9 cellular contexts compared by ENCODE assay signal in genomic region chr12:6772331-6772695, GRCh38. TPM values are rescaled to one million over a fixed set of nuclear protein-coding genes. Genes with fewer than 3 reads are reported as not detected.
DNase-seq lines count a peak whose midpoint lies in the region; ATAC-seq, FAIRE-seq and TF ChIP-seq lines count a peak whose summit lies in the region.
"Had no signal": no experiment of that assay in that cellular context is flagged by ENCODE, and none has a peak within 500 bp of the region (broad histone marks: within the 10 kb centered on the region; RNA-seq: fewer than 3 reads in every experiment).

Gene LAG3 (plus strand): TSS chr12:6772520. CDS start chr12:6772853, 333 bp downstream.

- no peak within 1 kb of the TSS for H3K27ac ChIP-seq in CD4-positive, alpha-beta T cell (ENCODE audit: low read depth, low read length)
- H3K27ac ChIP-seq in H1 (ENCODE audit: low read depth, low read length) (no peak within 1 kb of the TSS), spleen (peak within 1 kb of the TSS in 4 of 8 donors; percentile 65 to 84 (median 79))

- peak within 1 kb of the TSS in 2 of 4 experiments; percentile 26 to 54; a peak in 1 of 7 replicates for H3K9ac ChIP-seq in H1 (replicated peaks in 1 of 4; ENCODE audit: extremely low read depth in 1 of 4, low read depth in 3 of 4, low read length in 3 of 4)

- no peak within 1 kb of the TSS for H3K4ac ChIP-seq in H1 (replicated peaks; ENCODE audit: insufficient read length, low read depth, low read length)

- no peak for FAIRE-seq in H1 (lab: Jason Lieb, UNC)

- H3K14ac ChIP-seq in H1 (ENCODE audit: insufficient read length): no peak within 1 kb of the TSS

- peak within 1 kb of the TSS; percentile 85 for H3K23ac ChIP-seq in H1 (ENCODE audit: insufficient read length)

- H2BK120ac ChIP-seq in H1 (replicated peaks; ENCODE audit: low read depth, low read length): no peak within 1 kb of the TSS

- TF ChIP-seq EP300 in H1 (IDR thresholded peaks at IDR 0.05; ENCODE audit: borderline replicate concordance in 1 of 2, low read depth in 2 of 2, low read length in 2 of 2): no peak

- H3K4me2 ChIP-seq in H1 (ENCODE audit: insufficient read depth in 1 of 2, low read depth in 2 of 2, low read length in 2 of 2): peak within 1 kb of the TSS; percentile 83 to 85

- POLR2A ChIA-PET in CD4-positive, alpha-beta T cell (lab: Charles Lee): interaction anchor here (0.8 to 4.0 kb wide), 4 partner anchors 8 to 48 kb away, joined by 3 to 15 read pairs (median 6); partner anchors contain the start of genes COPS7A and MLF2
- POLR2A ChIA-PET in activated B cell treated with CpG ODN at 0.5 μM for 24 hours (lab: Charles Lee): interaction anchor here (2.4 kb wide), 1 partner anchor 19 kb away, joined by 8 read pairs; the partner anchor contains the start of gene MLF2
- POLR2A ChIA-PET in H1 (lab: Charles Lee; ENCODE audit: partially characterized antibody): interaction anchor here (0.6 to 11.6 kb wide), 10 partner anchors 9 to 171 kb away, joined by 3 to 151 read pairs (median 5); partner anchors contain the start of genes C12orf57, GPR162, MLF2 and RNU7-1

- H2BK20ac ChIP-seq in H1 (ENCODE audit: low read length): 0 out of 2 replicates have a peak within 1 kb of the TSS, but pooled peaks have one; percentile 48

- TF ChIP-seq RAD21 in H1 (IDR thresholded peaks at IDR 0.05 in 1 of 2, conservative IDR thresholded peaks at IDR 0.05 in 1 of 2; ENCODE audit: low read depth in 2 of 2, low read length in 2 of 2): no peak

- H2AK5ac ChIP-seq in H1 (ENCODE audit: low read depth, low read length): no peak within 1 kb of the TSS; the same call in 1 of the 2 replicates

- peaks cover 4 to 22% of the 10 kb centered on the region in 2 experiments; a peak in 2 of 4 replicates for H3K79me2 ChIP-seq in H1 (ENCODE audit: control insufficient read depth in 1 of 2, insufficient read depth in 2 of 2, low read length in 2 of 2)

- no peak within 1 kb of the TSS for H3K56ac ChIP-seq in H1 (replicated peaks; ENCODE audit: insufficient read length, low read depth, low read length)

- DNase-seq in CD4-positive, alpha-beta T cell: peak in 1 of 10 experiments; percentile 27
- DNase-seq in activated B cell treated with CpG ODN at 0.5 μM for 24 hours: no peak
- DNase-seq in H1 (ENCODE audit: low read depth in 1 of 2, low spot score in 2 of 2): no peak
- DNase-seq in spleen: no peak
- no peak for DNase-seq in AML-193 (lab: John Stamatoyannopoulos, UW)
- DNase-seq in inferior parietal cortex (ENCODE audit: extremely low spot score): no peak
- no peak for DNase-seq in NCI-H128 (lab: John Stamatoyannopoulos, UW; ENCODE audit: unreplicated experiment)

- H3K4me1 Mint-ChIP-seq in CD4-positive, alpha-beta T cell (ENCODE audit: low read depth): peaks cover 60% of the 10 kb centered on the region
- H3K4me1 Mint-ChIP-seq in activated B cell treated with CpG ODN at 0.5 μM for 24 hours: peaks cover 14% of the 10 kb centered on the region

- H3K9me3 ChIP-seq in CD4-positive, alpha-beta T cell (ENCODE audit: control insufficient read depth, low read length): no peaks in the 10 kb centered on the region
- no peaks in the 10 kb centered on the region for H3K9me3 ChIP-seq in H1 (ENCODE audit: insufficient read depth in 2 of 2, low read depth in 1 of 2, low read length in 1 of 2)
- no peaks in the 10 kb centered on the region for H3K9me3 ChIP-seq in spleen
- H3K9me3 ChIP-seq: adrenal gland had no signal

- TF ChIP-seq POLR2A in H1 (IDR thresholded peaks at IDR 0.05; ENCODE audit: control extremely low read depth in 1 of 2, low read depth in 2 of 2, low read length in 2 of 2): no peak
- no peak for TF ChIP-seq POLR2A in spleen (IDR thresholded peaks at IDR 0.05)

- peak; percentile 29 for ATAC-seq in CD4-positive, alpha-beta T cell (ENCODE audit: poor library complexity)
- ATAC-seq in activated B cell treated with CpG ODN at 0.5 μM for 24 hours (ENCODE audit: low read depth) (peak; percentile 57), HG02981 (IDR thresholded peaks at IDR 0.05; ENCODE audit: unreplicated experiment) (no peak)

- H3K36me3 Mint-ChIP-seq in CD4-positive, alpha-beta T cell (ENCODE audit: low read depth): no peaks in the 10 kb centered on the region
- no peaks in the 10 kb centered on the region for H3K36me3 Mint-ChIP-seq in activated B cell treated with CpG ODN at 0.5 μM for 24 hours (ENCODE audit: low read depth)

- peak within 1 kb of the TSS; percentile 87; the same call in 1 of the 2 replicates for H2BK12ac ChIP-seq in H1 (ENCODE audit: low read depth, low read length)

- H3K27me3 Mint-ChIP-seq in CD4-positive, alpha-beta T cell: peaks cover 63% of the 10 kb centered on the region
- peaks cover 73% of the 10 kb centered on the region for H3K27me3 Mint-ChIP-seq in activated B cell treated with CpG ODN at 0.5 μM for 24 hours

- no CpG with 5 or more reads among the region's 15 CpGs for WGBS in H1 (ENCODE audit: extremely low coverage in 1 of 2, insufficient coverage in 1 of 2, insufficient read length in 1 of 2, insufficient replicate concordance in 2 of 2, low coverage in 1 of 2, low lambda C conversion rate in 2 of 2, missing lambda C conversion rate in 1 of 2), 2 experiments
- 21 to 32% (median 29%) methylated on average over 8 to 15 of the region's 15 CpGs for WGBS in spleen, 5 donors

- H3K18ac ChIP-seq in H1 (ENCODE audit: extremely low read depth, low read length): peak within 1 kb of the TSS; percentile 26

- 0 out of 2 replicates have a peak, but pooled peaks cover 2% of the 10 kb centered on the region for H3K79me1 ChIP-seq in H1 (ENCODE audit: low read depth, low read length)

- peak within 1 kb of the TSS; percentile 87 for H3K4me3 Mint-ChIP-seq in CD4-positive, alpha-beta T cell
- H3K4me3 Mint-ChIP-seq in activated B cell treated with CpG ODN at 0.5 μM for 24 hours: no peak within 1 kb of the TSS

- no peak for TF ChIP-seq CTCF in CD4-positive, alpha-beta T cell (IDR thresholded peaks at IDR 0.05)
- no peak for TF ChIP-seq CTCF in activated B cell treated with CpG ODN at 0.5 μM for 24 hours (IDR thresholded peaks at IDR 0.05)
- no peak for TF ChIP-seq CTCF in H1 (IDR thresholded peaks at IDR 0.05; ENCODE audit: control extremely low read depth in 1 of 3, insufficient read depth in 1 of 3, low read depth in 1 of 3, low read length in 3 of 3)
- no peak for TF ChIP-seq CTCF in spleen (IDR thresholded peaks at IDR 0.05 in 8 of 11, conservative IDR thresholded peaks at IDR 0.05 in 3 of 11)

- H2BK15ac ChIP-seq in H1 (ENCODE audit: low read length): peak within 1 kb of the TSS; percentile 99; the same call in 1 of the 2 replicates

- peak within 1 kb of the TSS; percentile 79 for H4K91ac ChIP-seq in H1 (replicated peaks; ENCODE audit: insufficient read length, low read length)

- peak within 1 kb of the TSS; percentile 28; the same call in 1 of the 2 replicates for H4K8ac ChIP-seq in H1 (ENCODE audit: extremely low read depth, insufficient read depth, low read length)

- peaks cover 4 to 36% (median 25%) of the 10 kb centered on the region in 4 experiments for H3K4me1 ChIP-seq in H1 (replicated peaks in 1 of 4; ENCODE audit: control insufficient read depth in 3 of 4, insufficient read depth in 4 of 4, low read length in 3 of 4)
- H3K4me1 ChIP-seq in spleen: peaks cover 0 to 88% (median 48%) of the 10 kb centered on the region in 6 donors

- no peak within 1 kb of the TSS for H2AFZ ChIP-seq in H1 (ENCODE audit: low read length)

- H3K36me3 ChIP-seq in H1 (ENCODE audit: control insufficient read depth in 2 of 4, insufficient read depth in 4 of 4, low read length in 3 of 4) (peaks cover 0 to 23% (median 5%) of the 10 kb centered on the region in 4 experiments; a peak in 6 of 8 replicates), spleen (peaks cover 0 to 25% (median 0%) of the 10 kb centered on the region in 6 donors)

- peaks cover 6 to 19% of the 10 kb centered on the region in 2 experiments for H4K20me1 ChIP-seq in H1 (replicated peaks in 1 of 2; ENCODE audit: control insufficient read depth in 1 of 2, insufficient read depth in 2 of 2, low read length in 2 of 2)

- H3K23me2 ChIP-seq in H1 (ENCODE audit: low read depth, low read length): peaks cover 13% of the 10 kb centered on the region

- H3K4me3 ChIP-seq in H1 (ENCODE audit: extremely low read depth in 1 of 4, insufficient read depth in 2 of 4, low read depth in 3 of 4, low read length in 4 of 4) (peak within 1 kb of the TSS; percentile 5 to 60 (median 31)), spleen (peak within 1 kb of the TSS in 6 of 8 donors; percentile 4 to 63 (median 30))
- H3K4me3 ChIP-seq: adrenal gland had no signal

- CTCF ChIA-PET in CD4-positive, alpha-beta T cell (lab: Charles Lee): no interaction called here
- CTCF ChIA-PET in activated B cell treated with CpG ODN at 0.5 μM for 24 hours (lab: Charles Lee): interaction anchor here (1.4 kb wide), 1 partner anchor 19 kb away, joined by 3 read pairs; the partner anchor contains the start of gene MLF2
- CTCF ChIA-PET in H1 (lab: Charles Lee; ENCODE audit: partially characterized antibody): interaction anchor here (0.5 to 29.6 kb wide), 7 partner anchors 9 to 57 kb away, joined by 3 to 532 read pairs (median 4); partner anchors contain the start of genes GNB3, GPR162, MLF2 and P3H3

- peaks cover 17% of the 10 kb centered on the region for H3K27me3 ChIP-seq in CD4-positive, alpha-beta T cell (ENCODE audit: control insufficient read depth, insufficient read depth, low read length)
- H3K27me3 ChIP-seq in H1 (replicated peaks in 1 of 4; ENCODE audit: control insufficient read depth in 3 of 4, extremely low read depth in 1 of 4, insufficient read depth in 3 of 4, low read length in 3 of 4) (peaks cover 0 to 29% (median 22%) of the 10 kb centered on the region in 4 experiments; a peak in 5 of 7 replicates), spleen (replicated peaks in 1 of 7) (peaks cover 0 to 87% (median 20%) of the 10 kb centered on the region in 7 donors)
- H3K27me3 ChIP-seq: adrenal gland had no signal

- no peaks in the 10 kb centered on the region for H3K9me3 Mint-ChIP-seq in CD4-positive, alpha-beta T cell
- no peaks in the 10 kb centered on the region for H3K9me3 Mint-ChIP-seq in activated B cell treated with CpG ODN at 0.5 μM for 24 hours

- peak within 1 kb of the TSS; percentile 40 for H3K27ac Mint-ChIP-seq in CD4-positive, alpha-beta T cell
- no peak within 1 kb of the TSS for H3K27ac Mint-ChIP-seq in activated B cell treated with CpG ODN at 0.5 μM for 24 hours

- H4K5ac ChIP-seq in H1 (ENCODE audit: insufficient read length, low read depth, low read length): no peak within 1 kb of the TSS

- intact Hi-C loops in CD4-positive, alpha-beta T cell (cut with DNase I, micrococcal nuclease): no loop called here
- intact Hi-C loops in activated B cell treated with CpG ODN at 0.5 μM for 24 hours (cut with micrococcal nuclease) (no loop called here), spleen (cut with DNase I; ENCODE audit: low total_unique reads) (no loop called here)

- H2BK5ac ChIP-seq in H1 (ENCODE audit: low read depth, low read length): no peak within 1 kb of the TSS

RNA-seq across cellular contexts. Expression of gene LAG3, which starts in this region (rescaled TPM):
- 1 to 10 TPM in 1 of 2 experiments, under 1 TPM in 1; 0.82 to 1.4 TPM for total RNA-seq in CD4-positive, alpha-beta T cell
- total RNA-seq in activated B cell treated with CpG ODN at 0.5 μM for 24 hours: 0.12 TPM in 1 of 2 replicates, not detected in the other
- total RNA-seq in H1 (2021; fragmentation: NEBNext Ultra II Directional; extraction: Animal tissue kit (Norgen Biotek cat#: 25700)): 2.8 and 3.1 TPM in 2 replicates
- 1.1 and 2.5 TPM in 2 replicates for polyA plus RNA-seq in H1 (2011; rRNA removed)
- 1.2 TPM for polyA plus RNA-seq in H1 (2011; cell fraction: cytosol; rRNA removed)
- polyA plus RNA-seq in H1 (2011; cell fraction: nucleus; rRNA removed): 6.1 TPM
- polyA plus RNA-seq in H1 (2012, experiment 1 of 2): 1.7 to 3.0 TPM (median 2.8 TPM) in 4 replicates
- 1.4 TPM for polyA plus RNA-seq in H1 (2012, experiment 2 of 2)
- 1.7 TPM for polyA plus RNA-seq in H1 (2013, experiment 1 of 2)
- polyA plus RNA-seq in H1 (2013, experiment 2 of 2): 1.8 TPM
- polyA minus RNA-seq in H1 (2011; rRNA and poly(A)+ RNA removed): 0.29 and 0.47 TPM in 2 replicates
- 0.81 TPM for polyA minus RNA-seq in H1 (2011; cell fraction: cytosol; rRNA and poly(A)+ RNA removed)
- polyA minus RNA-seq in H1 (2011; cell fraction: nucleus; rRNA and poly(A)+ RNA removed): 3.6 TPM
- 10 to 100 TPM in 6 of 7 donors, 1 to 10 TPM in 1; 9.4 to 29.4 (median 17.9) TPM for total RNA-seq in spleen
- polyA plus RNA-seq in spleen: 1 to 10 TPM; 3.7 to 4.7 (median 4.5) TPM

Comparison
In these comparisons a context has a peak if more than half of its experiments do, and no peak if none do; other contexts are left out.
1. Peak in ATAC-seq in activated B cell treated with CpG ODN at 0.5 μM for 24 hours; RNA of the gene not detected or under 1 TPM.